In genomic region chr15:24971772-24972171, GRCh38 we compare ENCODE assay signal across 4 cellular contexts.
TF ChIP-seq lines count a peak whose summit lies in the region.

No MANE protein-coding gene starts in this region.

TF ChIP-seq in HepG2, 621 proteins besides CTCF, POLR2A, EP300 and RAD21:
- TF ChIP-seq KLF9 (CRISPR knock-in tag; IDR thresholded peaks at IDR 0.05; ENCODE audit: low read depth) (no peak), ZNF510 (CRISPR knock-in tag; IDR thresholded peaks at IDR 0.05; ENCODE audit: low read depth) (no peak), ZNF770 (CRISPR knock-in tag; IDR thresholded peaks at IDR 0.05) (0 out of 2 replicates have a peak, but pooled peaks have one; percentile 33), MED13 (CRISPR knock-in tag; IDR thresholded peaks at IDR 0.05) (no peak), BORCS8-MEF2B (CRISPR knock-in tag; IDR thresholded peaks at IDR 0.05) (no peak), MED1 (CRISPR knock-in tag; IDR thresholded peaks at IDR 0.05) (no peak), ZBTB3 (CRISPR knock-in tag; IDR thresholded peaks at IDR 0.05; ENCODE audit: borderline replicate concordance, low read depth) (no peak), FOXC1 (CRISPR knock-in tag; IDR thresholded peaks at IDR 0.05; ENCODE audit: borderline replicate concordance) (no peak)

TF ChIP-seq in WTC11, 78 proteins besides CTCF, POLR2A, EP300 and RAD21:
- TF ChIP-seq PRRX2 (CRISPR knock-in tag; IDR thresholded peaks at IDR 0.05) = peak; percentile 81; the same call in 1 of the 2 replicates
- TF ChIP-seq ERG (CRISPR knock-in tag; IDR thresholded peaks at IDR 0.05) = 0 out of 2 replicates have a peak, but pooled peaks have one; percentile 1
- TF ChIP-seq ZNF425 (CRISPR knock-in tag; conservative IDR thresholded peaks at IDR 0.05) = 0 out of 2 replicates have a peak, but pooled peaks have one; percentile 76
- TF ChIP-seq AR (CRISPR knock-in tag; IDR thresholded peaks at IDR 0.05) = peak; percentile 66
- TF ChIP-seq ZNF138 (CRISPR knock-in tag; conservative IDR thresholded peaks at IDR 0.05) = no peak
- no peak for TF ChIP-seq ZNF416 (CRISPR knock-in tag; IDR thresholded peaks at IDR 0.05)
- no peak for TF ChIP-seq KAT7 (CRISPR knock-in tag; IDR thresholded peaks at IDR 0.05; ENCODE audit: borderline replicate concordance)

TF ChIP-seq in H1, 55 proteins besides CTCF, POLR2A, EP300 and RAD21:
- TF ChIP-seq KDM1A (IDR thresholded peaks at IDR 0.05; ENCODE audit: borderline replicate concordance, low read length) = no peak
- no peak for TF ChIP-seq SIX5 (IDR thresholded peaks at IDR 0.05; ENCODE audit: low read depth, low read length)
- TF ChIP-seq POLR2AphosphoS5 (IDR thresholded peaks at IDR 0.05; ENCODE audit: low read depth, low read length) = peak; percentile 90

TF ChIP-seq in neural cell, 6 proteins besides CTCF, POLR2A, EP300 and RAD21:
- TF ChIP-seq REST (IDR thresholded peaks at IDR 0.05; ENCODE audit: borderline replicate concordance) (no peak), TAF1 (IDR thresholded peaks at IDR 0.05; ENCODE audit: low read depth) (no peak), EZH2 (IDR thresholded peaks at IDR 0.05; ENCODE audit: borderline replicate concordance, insufficient read depth, low read length, poor library complexity, severe bottlenecking) (no peak), POLR2AphosphoS5 (IDR thresholded peaks at IDR 0.05) (peak; percentile 9)
